ENCODE assay signal across 24 cellular contexts in genomic region chr4:139481465-139481864, GRCh38.
"Had no signal": no experiment of that assay in that cellular context is flagged by ENCODE, and none has a peak within 500 bp of the region (broad histone marks: within the 10 kb centered on the region; RNA-seq: fewer than 3 reads in every experiment).

No MANE protein-coding gene starts in this region.

- DNase-seq: hippocampal formation; kidney glomerular epithelial cell; left cardiac atrium; left lung; mesendoderm; naive B cell; natural killer cell; ovary; posterior cingulate gyrus; retina; right cardiac atrium; sigmoid colon; small intestine; spleen; stimulated activated CD4-positive, alpha-beta T cell treated with anti-CD3 and anti-CD28 coated beads, Interleukin-4, amount 100 ng/mL, for 24 hours; stimulated activated naive CD4-positive, alpha-beta T cell; tibial artery; uterus had no signal

- H3K9me3 ChIP-seq: left lung, ovary, prostate gland, sigmoid colon, spleen, suprapubic skin, thoracic aorta, tibial artery, uterus had no signal

- FAIRE-seq: keratinocyte, small intestine had no signal

- H3K36me3 ChIP-seq: left lung, ovary, prostate gland, sigmoid colon, suprapubic skin, thoracic aorta, tibial artery, uterus had no signal

- H3K27ac ChIP-seq: left lung, ovary, prostate gland, sigmoid colon, spleen, suprapubic skin, thoracic aorta, tibial artery, uterus had no signal

- H3K4me1 ChIP-seq: left lung, prostate gland, spleen, suprapubic skin had no signal

- H3K4me3 ChIP-seq: left lung, lung, ovary, prostate gland, sigmoid colon, spleen, suprapubic skin, thoracic aorta, tibial artery, uterus had no signal

- H3K27me3 ChIP-seq: left lung, ovary, sigmoid colon, spleen, suprapubic skin, tibial artery, uterus had no signal

- ATAC-seq: left lung; natural killer cell; right cardiac atrium; stimulated activated effector memory CD8-positive, alpha-beta T cell treated with anti-CD3 and anti-CD28 coated beads, Interleukin-12 subunit alpha, Interleukin-12 subunit beta, amount 100 ng/mL, for 72 hours had no signal
